In the genomic region with DNA sequence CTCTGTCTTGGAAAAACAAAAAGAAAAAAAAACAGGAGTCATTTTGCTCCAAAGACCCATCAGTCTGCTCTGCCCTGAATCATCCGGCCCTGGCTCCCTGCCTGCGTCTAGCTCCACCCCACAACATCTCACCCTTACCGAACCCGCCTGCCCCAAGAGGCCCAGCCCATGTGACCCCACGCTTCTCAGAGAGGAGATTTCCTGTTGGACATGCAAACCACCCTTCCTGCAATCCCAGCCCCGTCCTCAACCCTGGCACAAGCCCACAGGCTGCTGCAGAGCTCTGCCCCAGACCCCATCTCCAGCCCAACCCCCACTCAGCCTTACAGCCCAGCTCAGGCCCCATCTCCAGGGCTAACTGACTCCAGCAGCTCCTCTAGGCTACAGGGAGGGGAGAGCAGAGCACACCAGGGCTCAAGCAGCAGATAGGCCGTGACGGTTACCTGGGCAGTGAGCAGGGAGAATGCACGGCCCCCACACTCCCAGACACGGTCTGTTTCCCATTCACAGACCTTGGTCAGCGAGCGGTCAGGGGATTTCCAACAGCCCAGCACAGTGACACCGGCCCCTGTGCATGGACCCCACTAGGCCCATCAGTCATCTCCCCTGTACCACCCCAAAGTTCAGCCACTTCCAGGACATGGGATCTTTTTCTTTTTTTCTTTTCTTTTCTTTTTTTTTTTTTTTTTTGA, we compare ENCODE assay signal across 8 cellular contexts.
A peak's percentile ranks its signal among the peaks of the same experiment; 100 is the strongest.
DNase-seq lines count a peak whose midpoint lies in the region; ATAC-seq, FAIRE-seq and TF ChIP-seq lines count a peak whose summit lies in the region.

No MANE protein-coding gene starts in this region.

- H3K27me3 ChIP-seq in K562 (ENCODE audit: control insufficient read depth in 2 of 2, insufficient read depth in 2 of 2, low read length in 2 of 2) (no peaks in the 10 kb centered on the region), smooth muscle cell (ENCODE audit: low read depth) (no peaks in the 10 kb centered on the region)

- H3K4me1 ChIP-seq in K562 (replicated peaks in 1 of 2; ENCODE audit: control insufficient read depth in 2 of 2, insufficient read depth in 2 of 2, low read length in 2 of 2) (peaks cover 18 to 23% of the 10 kb centered on the region in 2 experiments), smooth muscle cell (ENCODE audit: low read depth) (peaks cover 6% of the 10 kb centered on the region)

- H3K9ac ChIP-seq in K562 (ENCODE audit: insufficient read depth in 1 of 2, low read depth in 2 of 2, low read length in 2 of 2) (peak overlapping the region in 1 of 2 experiments; percentile 65; a peak in 2 of 4 replicates), smooth muscle cell (ENCODE audit: low read depth) (peak overlapping the region; percentile 14)

- peak; percentile 49 for FAIRE-seq in K562 (lab: Jason Lieb, UNC)

- H3K4me2 ChIP-seq in K562 (ENCODE audit: insufficient read depth, low read length) (peak overlapping the region; percentile 28; the same call in 1 of the 2 replicates), smooth muscle cell (peak overlapping the region; percentile 65)

- peaks cover 4% of the 10 kb centered on the region for H3K9me1 ChIP-seq in K562 (ENCODE audit: control insufficient read depth, insufficient read depth, low read length)

- H2AFZ ChIP-seq in K562 (ENCODE audit: low read depth, low read length) (peak overlapping the region; percentile 79), smooth muscle cell (ENCODE audit: low read depth) (no peak overlapping the region)

- in situ Hi-C loops in K562 (cut with MboI), result no loop called here

- ATAC-seq in GM21360 (IDR thresholded peaks at IDR 0.05; ENCODE audit: unreplicated experiment) (peak; percentile 75), K562 (peak; percentile 96)

- POLR2A ChIA-PET in K562 (lab: Yijun Ruan, JAX), result interaction anchor here (0.6 to 1.0 kb wide), 2 partner anchors 17 to 140 kb away, joined by 3 read pairs; no protein-coding TSS in a partner anchor

- H4K20me1 ChIP-seq in K562 (replicated peaks; ENCODE audit: control insufficient read depth, insufficient read depth, low read length) (peaks cover 25% of the 10 kb centered on the region), smooth muscle cell (ENCODE audit: low read depth) (no peaks in the 10 kb centered on the region)

- TF ChIP-seq RAD21 in K562 (CRISPR knock-in tag; conservative IDR thresholded peaks at IDR 0.05 in 1 of 2, IDR thresholded peaks at IDR 0.05 in 1 of 2), result no peak

- BruUV-seq in K562 (replicated peaks; lab: Mats Ljungman, UMichigan), result no TSS peak

- peak overlapping the region; percentile 59; the same call in 1 of the 3 replicates for H3K27ac ChIP-seq in K562 (ENCODE audit: extremely low read depth, low read depth, low read length)
- peak overlapping the region; percentile 77 for H3K27ac ChIP-seq in smooth muscle cell (ENCODE audit: low read depth)

- peak; percentile 89 for DNase-seq in DMS 273 (lab: John Stamatoyannopoulos, UW; ENCODE audit: unreplicated experiment)
- peak; percentile 56 for DNase-seq in HuH-7.5 (ENCODE audit: low spot score)
- peak; percentile 67 to 87 (median 78) for DNase-seq in K562 (ENCODE audit: extremely low read depth in 1 of 4, low spot score in 3 of 4)
- DNase-seq in iPS-NIHi11 (ENCODE audit: low spot score), result peak; percentile 84
- peak; percentile 70 for DNase-seq in smooth muscle cell (lab: John Stamatoyannopoulos, UW; ENCODE audit: unreplicated experiment)
- DNase-seq in central memory CD4-positive, alpha-beta T cell, result no peak
- no peak for DNase-seq in activated effector memory CD4-positive, alpha-beta T cell treated with Interleukin-2 at 50 U/mL for 16 hours

- peaks cover 11% of the 10 kb centered on the region for H3F3A ChIP-seq in smooth muscle cell (ENCODE audit: low read depth)

- H3K36me3 ChIP-seq in K562 (ENCODE audit: control insufficient read depth, insufficient read depth, low read length) (peaks cover 8% of the 10 kb centered on the region; the same call in 1 of the 3 replicates), smooth muscle cell (ENCODE audit: low read depth) (no peaks in the 10 kb centered on the region)

- intact Hi-C loops in K562 (cut with micrococcal nuclease), result no loop called here

- TF ChIP-seq CTCF in K562 (IDR thresholded peaks at IDR 0.05 in 2 of 3, conservative IDR thresholded peaks at IDR 0.05 in 1 of 3; ENCODE audit: insufficient read depth in 2 of 3, low read depth in 1 of 3, low read length in 3 of 3), result no peak
- no peak for TF ChIP-seq CTCF in smooth muscle cell (IDR thresholded peaks at IDR 0.05; ENCODE audit: borderline replicate concordance, insufficient read depth, poor library complexity, severe bottlenecking)

- no peak for TF ChIP-seq EP300 in K562 (IDR thresholded peaks at IDR 0.05; ENCODE audit: low read length)

- H3K4me3 ChIP-seq in K562, result no peak overlapping the region
- H3K4me3 ChIP-seq in smooth muscle cell, result no peak overlapping the region

- CTCF ChIA-PET in K562 (lab: Yijun Ruan, JAX; ENCODE audit: low intra/inter-chr PET ratio), result no interaction called here

- TF ChIP-seq POLR2A in K562 (conservative IDR thresholded peaks at IDR 0.05), result no peak

- WGBS in K562 (ENCODE audit: insufficient coverage, low coverage, missing lambda C conversion rate), result 25% methylated on average over 13 of the region's 13 CpGs
- 22% methylated on average over 13 of the region's 13 CpGs for WGBS in smooth muscle cell (ENCODE audit: low lambda C conversion rate)

- H3K9me3 ChIP-seq in K562 (replicated peaks; ENCODE audit: control insufficient read depth, insufficient read depth, low read depth, low read length), result no peaks in the 10 kb centered on the region
- no peaks in the 10 kb centered on the region for H3K9me3 ChIP-seq in smooth muscle cell (replicated peaks; ENCODE audit: low read depth)

- H3K79me2 ChIP-seq in K562 (ENCODE audit: control insufficient read depth, insufficient read depth, low read length) (no peaks in the 10 kb centered on the region), smooth muscle cell (ENCODE audit: low read depth) (no peaks in the 10 kb centered on the region)

TF ChIP-seq in K562, 482 proteins besides CTCF, POLR2A, EP300 and RAD21 (continues in another document):
- TF ChIP-seq, protein P1, sequence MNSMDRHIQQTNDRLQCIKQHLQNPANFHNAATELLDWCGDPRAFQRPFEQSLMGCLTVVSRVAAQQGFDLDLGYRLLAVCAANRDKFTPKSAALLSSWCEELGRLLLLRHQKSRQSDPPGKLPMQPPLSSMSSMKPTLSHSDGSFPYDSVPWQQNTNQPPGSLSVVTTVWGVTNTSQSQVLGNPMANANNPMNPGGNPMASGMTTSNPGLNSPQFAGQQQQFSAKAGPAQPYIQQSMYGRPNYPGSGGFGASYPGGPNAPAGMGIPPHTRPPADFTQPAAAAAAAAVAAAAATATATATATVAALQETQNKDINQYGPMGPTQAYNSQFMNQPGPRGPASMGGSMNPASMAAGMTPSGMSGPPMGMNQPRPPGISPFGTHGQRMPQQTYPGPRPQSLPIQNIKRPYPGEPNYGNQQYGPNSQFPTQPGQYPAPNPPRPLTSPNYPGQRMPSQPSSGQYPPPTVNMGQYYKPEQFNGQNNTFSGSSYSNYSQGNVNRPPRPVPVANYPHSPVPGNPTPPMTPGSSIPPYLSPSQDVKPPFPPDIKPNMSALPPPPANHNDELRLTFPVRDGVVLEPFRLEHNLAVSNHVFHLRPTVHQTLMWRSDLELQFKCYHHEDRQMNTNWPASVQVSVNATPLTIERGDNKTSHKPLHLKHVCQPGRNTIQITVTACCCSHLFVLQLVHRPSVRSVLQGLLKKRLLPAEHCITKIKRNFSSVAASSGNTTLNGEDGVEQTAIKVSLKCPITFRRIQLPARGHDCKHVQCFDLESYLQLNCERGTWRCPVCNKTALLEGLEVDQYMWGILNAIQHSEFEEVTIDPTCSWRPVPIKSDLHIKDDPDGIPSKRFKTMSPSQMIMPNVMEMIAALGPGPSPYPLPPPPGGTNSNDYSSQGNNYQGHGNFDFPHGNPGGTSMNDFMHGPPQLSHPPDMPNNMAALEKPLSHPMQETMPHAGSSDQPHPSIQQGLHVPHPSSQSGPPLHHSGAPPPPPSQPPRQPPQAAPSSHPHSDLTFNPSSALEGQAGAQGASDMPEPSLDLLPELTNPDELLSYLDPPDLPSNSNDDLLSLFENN (IDR thresholded peaks at IDR 0.05; ENCODE audit: low read depth in 2 of 2, low read length in 2 of 2), result no peak
- TF ChIP-seq NFE2 (IDR thresholded peaks at IDR 0.05; ENCODE audit: low read depth), result peak; percentile 73
- TF ChIP-seq SAFB2 (IDR thresholded peaks at IDR 0.05; ENCODE audit: borderline replicate concordance, low read depth, low read length, severe bottlenecking), result no peak
- 0 out of 4 replicates have a peak, but pooled peaks of 1 of the 2 experiments have one; percentile 19 for TF ChIP-seq HDAC1 (IDR thresholded peaks at IDR 0.05)
- TF ChIP-seq MEF2D (tag; conservative IDR thresholded peaks at IDR 0.05; ENCODE audit: low read depth), result 0 out of 2 replicates have a peak, but pooled peaks have one; percentile 13
- TF ChIP-seq EP400 (IDR thresholded peaks at IDR 0.05), result no peak
- TF ChIP-seq ZNF551 (CRISPR knock-in tag; IDR thresholded peaks at IDR 0.05), result no peak
- no peak for TF ChIP-seq ZFP1 (CRISPR knock-in tag; IDR thresholded peaks at IDR 0.05)
- 0 out of 2 replicates have a peak, but pooled peaks have one; percentile 27 for TF ChIP-seq MXI1 (IDR thresholded peaks at IDR 0.05; ENCODE audit: low read depth, low read length)
- TF ChIP-seq, protein P2, sequence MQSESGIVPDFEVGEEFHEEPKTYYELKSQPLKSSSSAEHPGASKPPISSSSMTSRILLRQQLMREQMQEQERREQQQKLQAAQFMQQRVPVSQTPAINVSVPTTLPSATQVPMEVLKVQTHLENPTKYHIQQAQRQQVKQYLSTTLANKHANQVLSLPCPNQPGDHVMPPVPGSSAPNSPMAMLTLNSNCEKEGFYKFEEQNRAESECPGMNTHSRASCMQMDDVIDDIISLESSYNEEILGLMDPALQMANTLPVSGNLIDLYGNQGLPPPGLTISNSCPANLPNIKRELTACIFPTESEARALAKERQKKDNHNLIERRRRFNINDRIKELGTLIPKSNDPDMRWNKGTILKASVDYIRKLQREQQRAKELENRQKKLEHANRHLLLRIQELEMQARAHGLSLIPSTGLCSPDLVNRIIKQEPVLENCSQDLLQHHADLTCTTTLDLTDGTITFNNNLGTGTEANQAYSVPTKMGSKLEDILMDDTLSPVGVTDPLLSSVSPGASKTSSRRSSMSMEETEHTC (IDR thresholded peaks at IDR 0.05), result no peak; the same call in 1 of the 2 replicates
- TF ChIP-seq SAP30 (IDR thresholded peaks at IDR 0.05; ENCODE audit: borderline replicate concordance, insufficient read depth, low read depth, low read length, poor library complexity, severe bottlenecking), result peak; percentile 44

Comparison
In these comparisons a context has a peak if more than half of its experiments do, and no peak if none do; other contexts are left out.
1. DNase-seq: peak in DMS 273 (single experiment), HuH-7.5 (single experiment), K562 (4 of 4), iPS-NIHi11 (single experiment) and smooth muscle cell (single experiment); none in central memory CD4-positive, alpha-beta T cell (single experiment) and activated effector memory CD4-positive, alpha-beta T cell treated with Interleukin-2 at 50 U/mL for 16 hours (single experiment).